9 cellular contexts compared by ENCODE assay signal in genomic region chr17:42519546-42520444, GRCh38. TPM values are rescaled to one million over a fixed set of nuclear protein-coding genes. Genes with fewer than 3 reads are reported as not detected.
DNase-seq lines count a peak whose midpoint lies in the region; ATAC-seq and TF ChIP-seq lines count a peak whose summit lies in the region.
"Had no signal": no experiment of that assay in that cellular context is flagged by ENCODE, and none has a peak within 500 bp of the region (broad histone marks: within the 10 kb centered on the region; RNA-seq: fewer than 3 reads in every experiment).

No MANE protein-coding gene starts in this region.

- H3K9me3 ChIP-seq in AG04450 (ENCODE audit: control insufficient read depth, insufficient read depth, low read length), result no peaks in the 10 kb centered on the region
- no peaks in the 10 kb centered on the region for H3K9me3 ChIP-seq in liver (ENCODE audit: control insufficient read depth in 4 of 4, low read length in 3 of 4)
- no peaks in the 10 kb centered on the region for H3K9me3 ChIP-seq in testis

- H3K4me1 ChIP-seq in liver (ENCODE audit: control insufficient read depth in 4 of 4, insufficient read depth in 4 of 4, low read length in 3 of 4) (peaks cover 4 to 44% (median 25%) of the 10 kb centered on the region in 4 donors), testis (peaks cover 79% of the 10 kb centered on the region)

- DNase-seq in AG04450 (ENCODE audit: low read depth, low spot score) (peak; percentile 99), NCI-H460 (ENCODE audit: extremely low read depth, low read depth) (peak; percentile 55), dorsolateral prefrontal cortex (peak; percentile 36 to 83 (median 75)), testis (peak; percentile 98), NCI-H146 (lab: John Stamatoyannopoulos, UW) (no peak)
- DNase-seq: activated naive CD8-positive, alpha-beta T cell treated with anti-CD3 and anti-CD28 coated beads, Interleukin-2, amount 10 ng/mL, durations not matched to agents 7 days and 5 days had no signal

- no peaks in the 10 kb centered on the region for H3K27me3 ChIP-seq in AG04450 (ENCODE audit: control insufficient read depth, insufficient read depth, low read length)
- H3K27me3 ChIP-seq in dorsolateral prefrontal cortex, result no peaks in the 10 kb centered on the region
- H3K27me3 ChIP-seq in liver (ENCODE audit: control insufficient read depth in 4 of 4, insufficient read depth in 4 of 4, low read length in 3 of 4), result no peaks in the 10 kb centered on the region
- H3K27me3 ChIP-seq in testis, result no peaks in the 10 kb centered on the region

- no peak for ATAC-seq in GM21723 (IDR thresholded peaks at IDR 0.05; ENCODE audit: unreplicated experiment)
- no peak for ATAC-seq in HG03108 (IDR thresholded peaks at IDR 0.05; ENCODE audit: unreplicated experiment)

- TF ChIP-seq POLR2A in testis (IDR thresholded peaks at IDR 0.05), result no peak

- H3K36me3 ChIP-seq in liver (ENCODE audit: control insufficient read depth in 4 of 4, insufficient read depth in 3 of 4, low read depth in 1 of 4, low read length in 3 of 4) (peaks cover 0 to 3% (median 2%) of the 10 kb centered on the region in 4 donors), testis (ENCODE audit: low read depth, missing control alignments) (no peaks in the 10 kb centered on the region)

- peak overlapping the region; percentile 7 to 58 for H3K9ac ChIP-seq in liver (ENCODE audit: low read depth in 1 of 2, low read length in 2 of 2)

- H3K4me3 ChIP-seq in AG04450 (ENCODE audit: low read depth, low read length) (0 out of 2 replicates have a peak overlapping the region, but pooled peaks have one; percentile 2), dorsolateral prefrontal cortex (peak overlapping the region in 5 of 59 donors; percentile 7 to 29 (median 17)), liver (ENCODE audit: low read depth in 1 of 3, low read length in 3 of 3) (no peak overlapping the region), testis (no peak overlapping the region)

- peak overlapping the region; percentile 100 for H3K27ac ChIP-seq in AG04450 (ENCODE audit: low read depth, low read length)
- H3K27ac ChIP-seq in dorsolateral prefrontal cortex, result peak overlapping the region; percentile 52 to 98 (median 90)
- H3K27ac ChIP-seq in liver (ENCODE audit: low read depth in 1 of 2, low read length in 2 of 2), result peak overlapping the region; percentile 79 to 90
- H3K27ac ChIP-seq in testis, result peak overlapping the region; percentile 93

- TF ChIP-seq CTCF in AG04450 (IDR thresholded peaks at IDR 0.05; ENCODE audit: low read depth, low read length), result no peak
- peak in 4 of 56 donors; percentile 4 to 20 (median 10) for TF ChIP-seq CTCF in dorsolateral prefrontal cortex (IDR thresholded peaks at IDR 0.05 in 54 of 56, conservative IDR thresholded peaks at IDR 0.05 in 2 of 56; ENCODE audit: low read depth in 1 of 56, partially characterized antibody in 56 of 56)
- no peak for TF ChIP-seq CTCF in liver (IDR thresholded peaks at IDR 0.05; ENCODE audit: low read depth, low read length, missing input control)
- no peak for TF ChIP-seq CTCF in testis (IDR thresholded peaks at IDR 0.05)

- CTCF ChIA-PET in AG04450 (lab: Charles Lee), result interaction anchor here (0.6 to 2.8 kb wide), 6 partner anchors 7 to 297 kb away, joined by 4 to 9 read pairs (median 6); no protein-coding TSS in a partner anchor

- TF ChIP-seq RAD21 in liver (IDR thresholded peaks at IDR 0.05), result peak; percentile 14 to 26

- WGBS in liver, result 60% methylated on average over 12 of the region's 12 CpGs
- 21 to 29% methylated on average over 11 to 12 of the region's 12 CpGs for WGBS in testis, 2 donors

- POLR2A ChIA-PET in AG04450 (lab: Yijun Ruan, JAX), result interaction anchor here (0.7 to 3.9 kb wide), 14 partner anchors 10 to 325 kb away, joined by 3 to 68 read pairs (median 5); partner anchors contain the start of genes CAVIN1, GHDC, NAGLU and STAT3

- intact Hi-C loops in dorsolateral prefrontal cortex (cut with DNase I) (loop anchor here (5.0 to 10.0 kb wide), 3 partner anchors 97 to 197 kb away; partner anchors contain the start of gene CAVIN1 (in 1 of the 2)), testis (cut with DNase I; ENCODE audit: low total_unique reads) (loop anchor here (5.0 to 10.0 kb wide), 2 partner anchors 95 to 197 kb away; partner anchors contain the start of gene CAVIN1)

TF ChIP-seq in liver, 16 proteins besides CTCF, POLR2A, EP300 and RAD21 (continues in another document):
- TF ChIP-seq GABPA (IDR thresholded peaks at IDR 0.05 in 1 of 2, conservative IDR thresholded peaks at IDR 0.05 in 1 of 2) (peak in 1 of 2 donors; percentile 37), TAF1 (conservative IDR thresholded peaks at IDR 0.05) (no peak), ZBTB33 (IDR thresholded peaks at IDR 0.05) (peak; percentile 46), HNF4A (conservative IDR thresholded peaks at IDR 0.05) (peak in 1 of 2 donors; percentile 60), NR2F2 (IDR thresholded peaks at IDR 0.05) (peak; percentile 98), FOXA2 (IDR thresholded peaks at IDR 0.05) (peak; percentile 11), YY1 (IDR thresholded peaks at IDR 0.05) (peak; percentile 79), SP1 (IDR thresholded peaks at IDR 0.05) (peak; percentile 60)
- TF ChIP-seq, protein P1, sequence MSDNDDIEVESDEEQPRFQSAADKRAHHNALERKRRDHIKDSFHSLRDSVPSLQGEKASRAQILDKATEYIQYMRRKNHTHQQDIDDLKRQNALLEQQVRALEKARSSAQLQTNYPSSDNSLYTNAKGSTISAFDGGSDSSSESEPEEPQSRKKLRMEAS (IDR thresholded peaks at IDR 0.05), result peak; percentile 71
- TF ChIP-seq, protein P2, sequence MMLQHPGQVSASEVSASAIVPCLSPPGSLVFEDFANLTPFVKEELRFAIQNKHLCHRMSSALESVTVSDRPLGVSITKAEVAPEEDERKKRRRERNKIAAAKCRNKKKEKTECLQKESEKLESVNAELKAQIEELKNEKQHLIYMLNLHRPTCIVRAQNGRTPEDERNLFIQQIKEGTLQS (IDR thresholded peaks at IDR 0.05), result no peak

RNA-seq across cellular contexts. Expression of gene NAGLU, which starts 16.2 kb away (rescaled TPM):
- polyA plus RNA-seq in AG04450 (2011; rRNA removed) (11.9 and 17.2 TPM in 2 replicates), liver (10 to 100 TPM; 15.5 to 41.2 TPM), testis (ENCODE audit: insufficient read depth, low read depth, low replicate concordance) (18.9 TPM)
- 9.9 and 16.9 TPM in 2 replicates for polyA minus RNA-seq in AG04450 (2011; rRNA and poly(A)+ RNA removed)
- 15.1 and 15.3 TPM in 2 replicates for total RNA-seq in NCI-H460 (2014; rRNA removed; shearing (Covaris generic))
- polyA plus RNA-seq in NCI-H460 (2014; cell fraction: nucleus; rRNA removed), result 115 and 132 TPM in 2 replicates
- total RNA-seq in dorsolateral prefrontal cortex (10 to 100 TPM in 115 of 120 experiments, 1 to 10 TPM in 5; 7.5 to 45.5 (median 18.3) TPM), liver (10 to 100 TPM; 20.5 to 37.4 TPM), testis (10 to 100 TPM; 37.6 to 40.6 TPM)

RNA-seq across cellular contexts. Expression of gene HSD17B1, which starts 32.9 kb away (rescaled TPM):
- 0.87 and 1.4 TPM in 2 replicates for polyA plus RNA-seq in AG04450 (2011; rRNA removed)
- polyA minus RNA-seq in AG04450 (2011; rRNA and poly(A)+ RNA removed), result 0.41 and 0.48 TPM in 2 replicates
- total RNA-seq in NCI-H460 (2014; rRNA removed; shearing (Covaris generic)), result 0.37 and 0.38 TPM in 2 replicates
- polyA plus RNA-seq in NCI-H460 (2014; cell fraction: nucleus; rRNA removed), result 0.38 and 3.8 TPM in 2 replicates
- 10 to 100 TPM in 14 of 120 experiments, 1 to 10 TPM in 106; 1.3 to 16.2 (median 4.5) TPM for total RNA-seq in dorsolateral prefrontal cortex
- 1 to 10 TPM in 1 of 2 donors, under 1 TPM in 1; 0.67 to 1.0 TPM for total RNA-seq in liver
- 1 to 10 TPM; 1.0 to 1.8 TPM for polyA plus RNA-seq in liver
- total RNA-seq in testis, result 10 to 100 TPM; 13.8 to 14.4 TPM
- 7.1 TPM for polyA plus RNA-seq in testis (ENCODE audit: insufficient read depth, low read depth, low replicate concordance)

RNA-seq across cellular contexts. Expression of gene COASY, which starts 42.2 kb away (rescaled TPM):
- polyA plus RNA-seq in AG04450 (2011; rRNA removed) (29.4 and 36.8 TPM in 2 replicates), liver (10 to 100 TPM; 70.0 to 78.1 TPM), testis (ENCODE audit: insufficient read depth, low read depth, low replicate concordance) (103 TPM)
- 31.4 and 32.0 TPM in 2 replicates for polyA minus RNA-seq in AG04450 (2011; rRNA and poly(A)+ RNA removed)
- 36.5 and 38.1 TPM in 2 replicates for total RNA-seq in NCI-H460 (2014; rRNA removed; shearing (Covaris generic))
- 93.5 and 96.4 TPM in 2 replicates for polyA plus RNA-seq in NCI-H460 (2014; cell fraction: nucleus; rRNA removed)
- total RNA-seq in dorsolateral prefrontal cortex (10 to 100 TPM; 39.4 to 77.1 (median 59.2) TPM), liver (10 to 100 TPM; 18.2 to 33.4 TPM), testis (10 to 100 TPM; 52.8 to 68.5 TPM)

RNA-seq across cellular contexts. Expression of gene MLX, which starts 47.1 kb away (rescaled TPM):
- polyA plus RNA-seq in AG04450 (2011; rRNA removed) (35.4 and 38.2 TPM in 2 replicates), liver (10 to 100 TPM; 29.2 to 35.1 TPM), testis (ENCODE audit: insufficient read depth, low read depth, low replicate concordance) (26.7 TPM)
- 39.0 and 39.7 TPM in 2 replicates for polyA minus RNA-seq in AG04450 (2011; rRNA and poly(A)+ RNA removed)
- total RNA-seq in NCI-H460 (2014; rRNA removed; shearing (Covaris generic)), result 35.0 and 41.4 TPM in 2 replicates
- 60.8 and 89.7 TPM in 2 replicates for polyA plus RNA-seq in NCI-H460 (2014; cell fraction: nucleus; rRNA removed)
- total RNA-seq in dorsolateral prefrontal cortex (10 to 100 TPM; 16.9 to 36.3 (median 26.3) TPM), liver (10 to 100 TPM; 19.4 to 40.0 TPM), testis (10 to 100 TPM; 27.6 to 38.6 TPM)

RNA-seq across cellular contexts. Expression of gene PSMC3IP, which starts 57.7 kb away (rescaled TPM):
- 3.0 and 5.1 TPM in 2 replicates for polyA plus RNA-seq in AG04450 (2011; rRNA removed)
- polyA minus RNA-seq in AG04450 (2011; rRNA and poly(A)+ RNA removed), result 2.2 and 5.3 TPM in 2 replicates
- 15.0 and 17.1 TPM in 2 replicates for total RNA-seq in NCI-H460 (2014; rRNA removed; shearing (Covaris generic))
- polyA plus RNA-seq in NCI-H460 (2014; cell fraction: nucleus; rRNA removed), result 35.5 and 69.3 TPM in 2 replicates
- 10 to 100 TPM in 2 of 120 experiments, 1 to 10 TPM in 118; 1.4 to 11.5 (median 5.9) TPM for total RNA-seq in dorsolateral prefrontal cortex
- 1 to 10 TPM; 1.3 to 3.0 TPM for total RNA-seq in liver
- under 1 TPM; 0.58 to 0.88 TPM for polyA plus RNA-seq in liver
- total RNA-seq in testis, result 10 to 100 TPM; 17.2 to 27.2 TPM
- polyA plus RNA-seq in testis (ENCODE audit: insufficient read depth, low read depth, low replicate concordance), result 45.3 TPM
